In the genomic region with DNA sequence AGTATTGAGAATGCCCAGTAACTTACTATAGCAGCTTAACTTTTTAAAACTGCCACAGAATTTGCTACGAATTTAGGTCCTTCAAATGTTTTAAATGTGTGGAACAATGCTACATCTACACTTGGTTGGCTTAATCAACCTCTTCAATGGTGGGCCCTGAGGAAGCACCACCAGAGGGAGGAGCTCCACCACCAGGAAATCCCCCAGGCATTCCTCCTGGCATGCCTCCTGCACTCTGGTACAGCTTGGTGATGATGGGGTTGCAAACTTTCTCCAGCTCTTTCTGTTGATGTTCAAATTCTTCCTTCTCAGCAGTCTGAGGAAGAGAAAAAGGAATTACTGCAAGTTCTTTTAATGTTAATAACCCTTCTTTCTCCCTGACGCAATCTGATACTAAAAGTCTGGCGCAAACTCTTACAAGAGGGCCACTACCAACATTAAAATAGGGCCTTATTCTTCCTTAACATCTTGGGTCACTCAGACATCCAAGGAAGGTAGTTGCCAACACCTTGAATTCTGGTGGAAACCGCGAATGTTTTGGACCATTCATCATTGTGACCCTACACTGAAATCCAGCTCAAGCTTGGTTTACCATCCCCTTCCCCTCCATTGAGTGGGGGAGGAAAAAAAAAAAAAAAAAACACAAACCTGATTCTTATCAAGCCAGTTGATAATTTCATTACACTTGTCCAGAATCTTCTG, we compare ENCODE assay signal across 11 cellular contexts. TPM values are rescaled to one million over a fixed set of nuclear protein-coding genes. Genes with fewer than 3 reads are reported as not detected.
A peak's percentile ranks its signal among the peaks of the same experiment; 100 is the strongest.
DNase-seq lines count a peak whose midpoint lies in the region; ATAC-seq, FAIRE-seq and TF ChIP-seq lines count a peak whose summit lies in the region.
"Had no signal": no experiment of that assay in that cellular context is flagged by ENCODE, and none has a peak within 500 bp of the region (broad histone marks: within the 10 kb centered on the region; RNA-seq: fewer than 3 reads in every experiment).

No MANE protein-coding gene starts in this region.

- peaks cover 0 to 16% (median 3%) of the 10 kb centered on the region in 11 experiments; a peak in 7 of 22 replicates for H3K9me3 ChIP-seq in BLaER1 treated with 17β-estradiol and CSF1 and Interleukin-3, amounts not matched to agents 10 nM and 100 nM (replicated peaks in 1 of 11)
- no peaks in the 10 kb centered on the region for H3K9me3 ChIP-seq in GM23248 (ENCODE audit: low read depth)
- H3K9me3 ChIP-seq in naive thymus-derived CD4-positive, alpha-beta T cell (ENCODE audit: control insufficient read depth in 2 of 3, low read length in 3 of 3) = no peaks in the 10 kb centered on the region
- H3K9me3 ChIP-seq in mucosa of descending colon = no peaks in the 10 kb centered on the region

- peaks cover 71% of the 10 kb centered on the region for H3K36me3 Mint-ChIP-seq in activated naive CD8-positive, alpha-beta T cell treated with anti-CD3 and anti-CD28 coated beads for 36 hours
- H3K36me3 Mint-ChIP-seq in naive thymus-derived CD4-positive, alpha-beta T cell = peaks cover 24 to 75% (median 66%) of the 10 kb centered on the region in 5 donors

- H3K9ac ChIP-seq in BLaER1 treated with 17β-estradiol and CSF1 and Interleukin-3, amounts not matched to agents 10 nM and 100 nM = peak overlapping the region; percentile 98 to 100 (median 100); a peak in 19 of 22 replicates
- H3K9ac ChIP-seq in GM23248 = peak overlapping the region; percentile 99; the same call in 1 of the 2 replicates

- H3K4me3 Mint-ChIP-seq in activated naive CD8-positive, alpha-beta T cell treated with anti-CD3 and anti-CD28 coated beads for 36 hours = peak overlapping the region; percentile 97
- H3K4me3 Mint-ChIP-seq in naive thymus-derived CD4-positive, alpha-beta T cell = peak overlapping the region; percentile 87 to 100 (median 99)

- H3K9me3 Mint-ChIP-seq in activated naive CD8-positive, alpha-beta T cell treated with anti-CD3 and anti-CD28 coated beads for 36 hours = no peaks in the 10 kb centered on the region
- H3K9me3 Mint-ChIP-seq in naive thymus-derived CD4-positive, alpha-beta T cell = peaks cover 0 to 16% (median 0%) of the 10 kb centered on the region in 11 donors

- peaks cover 36% of the 10 kb centered on the region for H3K27me3 Mint-ChIP-seq in activated naive CD8-positive, alpha-beta T cell treated with anti-CD3 and anti-CD28 coated beads for 36 hours
- H3K27me3 Mint-ChIP-seq in naive thymus-derived CD4-positive, alpha-beta T cell = peaks cover 0 to 7% (median 0%) of the 10 kb centered on the region in 5 donors

- peaks cover 85% of the 10 kb centered on the region for H3F3A ChIP-seq in GM23248 (ENCODE audit: insufficient read depth)

- peak overlapping the region; percentile 100 for H3K27ac Mint-ChIP-seq in activated naive CD8-positive, alpha-beta T cell treated with anti-CD3 and anti-CD28 coated beads for 36 hours
- peak overlapping the region; percentile 86 to 100 (median 98) for H3K27ac Mint-ChIP-seq in naive thymus-derived CD4-positive, alpha-beta T cell

- peaks cover 51% of the 10 kb centered on the region for H3K79me2 ChIP-seq in GM23248 (ENCODE audit: insufficient read depth)

- H3K36me3 ChIP-seq in BLaER1 treated with 17β-estradiol and CSF1 and Interleukin-3, amounts not matched to agents 10 nM and 100 nM = peaks cover 83 to 90% (median 87%) of the 10 kb centered on the region in 11 experiments
- H3K36me3 ChIP-seq in GM23248 (ENCODE audit: low read depth) (peaks cover 68% of the 10 kb centered on the region), mucosa of descending colon (ENCODE audit: low read depth) (peaks cover 7% of the 10 kb centered on the region)
- H3K36me3 ChIP-seq in naive thymus-derived CD4-positive, alpha-beta T cell (ENCODE audit: control insufficient read depth in 2 of 3, insufficient read depth in 3 of 3, low read length in 3 of 3) = peaks cover 50 to 83% (median 58%) of the 10 kb centered on the region in 3 experiments

- ATAC-seq in naive thymus-derived CD4-positive, alpha-beta T cell = no peak
- ATAC-seq in mucosa of descending colon = no peak

- peaks cover 88 to 92% (median 90%) of the 10 kb centered on the region in 11 experiments for H4K20me1 ChIP-seq in BLaER1 treated with 17β-estradiol and CSF1 and Interleukin-3, amounts not matched to agents 10 nM and 100 nM
- H4K20me1 ChIP-seq in GM23248 (ENCODE audit: insufficient read depth) = peaks cover 43% of the 10 kb centered on the region

- in situ Hi-C loops in GM23248 (cut with MboI) = no loop called here

- H3K4me3 ChIP-seq in BLaER1 treated with 17β-estradiol and CSF1 and Interleukin-3, amounts not matched to agents 10 nM and 100 nM = peak overlapping the region; percentile 83 to 98 (median 92); a peak in 16 of 20 replicates
- H3K4me3 ChIP-seq in GM23248 (peak overlapping the region; percentile 99; the same call in 1 of the 2 replicates), mucosa of descending colon (no peak overlapping the region)
- H3K4me3 ChIP-seq in naive thymus-derived CD4-positive, alpha-beta T cell (ENCODE audit: low read length) = peak overlapping the region; percentile 91

- peak overlapping the region in 2 of 11 experiments; percentile 4 to 11; a peak in 3 of 22 replicates for H3K27ac ChIP-seq in BLaER1 treated with 17β-estradiol and CSF1 and Interleukin-3, amounts not matched to agents 10 nM and 100 nM
- H3K27ac ChIP-seq in GM23248 = peak overlapping the region; percentile 34; the same call in 1 of the 2 replicates
- H3K27ac ChIP-seq in naive thymus-derived CD4-positive, alpha-beta T cell (ENCODE audit: low read depth, low read length) = peak overlapping the region; percentile 96

- 70 to 78% methylated on average over 5 of the region's 5 CpGs for whole genome bisulfite sequencing in GM23248 (ENCODE audit: low coverage in 1 of 2, low lambda C conversion rate in 2 of 2, missing lambda C conversion rate in 2 of 2), 2 experiments

- H3K9me2 ChIP-seq in GM23248 (ENCODE audit: insufficient read depth) = no peaks in the 10 kb centered on the region

- no peak overlapping the region for H2AFZ ChIP-seq in GM23248

- no peak for TF ChIP-seq CTCF in mucosa of descending colon (IDR thresholded peaks at IDR 0.05)

- H3K4me2 ChIP-seq in BLaER1 treated with 17β-estradiol and CSF1 and Interleukin-3, amounts not matched to agents 10 nM and 100 nM = peak overlapping the region; percentile 80 to 97 (median 90)
- peak overlapping the region; percentile 99 for H3K4me2 ChIP-seq in GM23248 (ENCODE audit: unreplicated experiment)

- FAIRE-seq in RCC 7860 (lab: Jason Lieb, UNC) = no peak

- H3K27me3 ChIP-seq in BLaER1 treated with 17β-estradiol and CSF1 and Interleukin-3, amounts not matched to agents 10 nM and 100 nM = no peaks in the 10 kb centered on the region
- H3K27me3 ChIP-seq in GM23248 (replicated peaks; ENCODE audit: insufficient read depth) = no peaks in the 10 kb centered on the region
- H3K27me3 ChIP-seq in naive thymus-derived CD4-positive, alpha-beta T cell (ENCODE audit: control insufficient read depth in 2 of 2, insufficient read depth in 2 of 2, low read length in 2 of 2) = no peaks in the 10 kb centered on the region

- DNase-seq in GM23248 (no peak), NCI-H82 (lab: John Stamatoyannopoulos, UW) (no peak), RKO (ENCODE audit: low spot score) (no peak), mucosa of descending colon (no peak), RCC 7860 (ENCODE audit: low spot score) (no peak)
- DNase-seq in activated naive CD8-positive, alpha-beta T cell treated with anti-CD3 and anti-CD28 coated beads for 36 hours = no peak
- DNase-seq in naive thymus-derived CD4-positive, alpha-beta T cell = peak in 1 of 9 donors; percentile 48
- DNase-seq: GDM1; NCI-H1417 treated with DMSO at 0.1 percent for 48 hours; stimulated activated CD4-positive, alpha-beta T cell treated with anti-CD3 and anti-CD28 coated beads, Interleukin-2, amount 100 ng/mL, for 48 hours had no signal

- H3K4me1 ChIP-seq in BLaER1 treated with 17β-estradiol and CSF1 and Interleukin-3, amounts not matched to agents 10 nM and 100 nM = peaks cover 31 to 43% (median 36%) of the 10 kb centered on the region in 10 experiments
- H3K4me1 ChIP-seq in GM23248 (ENCODE audit: insufficient read depth) (peaks cover 24% of the 10 kb centered on the region), mucosa of descending colon (ENCODE audit: low read depth) (peaks cover 28% of the 10 kb centered on the region)
- H3K4me1 ChIP-seq in naive thymus-derived CD4-positive, alpha-beta T cell (ENCODE audit: control insufficient read depth in 2 of 2, insufficient read depth in 2 of 2, low read length in 2 of 2) = peaks cover 51 to 68% of the 10 kb centered on the region in 2 donors

- CTCF ChIA-PET in naive thymus-derived CD4-positive, alpha-beta T cell (lab: Charles Lee) = interaction anchor here (0.7 to 9.3 kb wide), 8 partner anchors 12 to 477 kb away, joined by 3 to 119 read pairs (median 6); no protein-coding TSS in a partner anchor

- POLR2A ChIA-PET in naive thymus-derived CD4-positive, alpha-beta T cell (lab: Charles Lee) = interaction anchor here (0.7 to 24.1 kb wide), 8 partner anchors 10 to 1740 kb away, joined by 4 to 653 read pairs (median 13); no protein-coding TSS in a partner anchor

- peaks cover 65% of the 10 kb centered on the region for H3K4me1 Mint-ChIP-seq in activated naive CD8-positive, alpha-beta T cell treated with anti-CD3 and anti-CD28 coated beads for 36 hours
- peaks cover 54 to 79% (median 67%) of the 10 kb centered on the region in 7 donors for H3K4me1 Mint-ChIP-seq in naive thymus-derived CD4-positive, alpha-beta T cell

- intact Hi-C loops in naive thymus-derived CD4-positive, alpha-beta T cell (cut with micrococcal nuclease) = loop anchor here (1.0 to 10.0 kb wide), 2 partner anchors 190 to 193 kb away; no protein-coding TSS in a partner anchor
- intact Hi-C loops in mucosa of descending colon (cut with DNase I, micrococcal nuclease) = no loop called here

RNA-seq across cellular contexts. Expression of a gene that starts 4.2 kb away (rescaled TPM):
- 2,043 and 2,414 TPM in 2 replicates for total RNA-seq in GM23248 (2014; rRNA removed; shearing (Covaris generic))
- 708 and 741 TPM in 2 replicates for polyA plus RNA-seq in GM23248 (2016; fragmentation: Nextera tagmentation; extraction: Ambion mirVana)
- 1,000 to 10,000 TPM; 3,149 to 3,177 TPM for total RNA-seq in activated naive CD8-positive, alpha-beta T cell treated with anti-CD3 and anti-CD28 coated beads for 36 hours
- total RNA-seq in naive thymus-derived CD4-positive, alpha-beta T cell = 1,000 to 10,000 TPM in 1 of 5 experiments, 100 to 1,000 TPM in 4; 763 to 2,366 (median 830) TPM
- polyA plus RNA-seq in naive thymus-derived CD4-positive, alpha-beta T cell = 1,000 to 10,000 TPM; 1,206 to 1,808 TPM
- 100 to 1,000 TPM; 496 to 909 (median 797) TPM for total RNA-seq in mucosa of descending colon

Comparison
In these comparisons a context has a peak if more than half of its experiments do, and no peak if none do; other contexts are left out.
1. intact Hi-C loops: an anchor here in naive thymus-derived CD4-positive, alpha-beta T cell (1.0 to 10.0 kb wide); none called in mucosa of descending colon.